12 cellular contexts compared by ENCODE assay signal in genomic region chr9:105500108-105500766, GRCh38. TPM values are rescaled to one million over a fixed set of nuclear protein-coding genes. Genes with fewer than 3 reads are reported as not detected.
A peak's percentile ranks its signal among the peaks of the same experiment; 100 is the strongest.
DNase-seq lines count a peak whose midpoint lies in the region; ATAC-seq and TF ChIP-seq lines count a peak whose summit lies in the region.
"Had no signal": no experiment of that assay in that cellular context is flagged by ENCODE, and none has a peak within 500 bp of the region (broad histone marks: within the 10 kb centered on the region; RNA-seq: fewer than 3 reads in every experiment).

No MANE protein-coding gene starts in this region.

- H3K4me2 ChIP-seq in hepatocyte: no peak overlapping the region

- no peaks in the 10 kb centered on the region for H3K36me3 ChIP-seq in mucosa of descending colon (ENCODE audit: low read depth)
- no peaks in the 10 kb centered on the region for H3K36me3 ChIP-seq in hepatocyte (replicated peaks; ENCODE audit: insufficient read depth, low read depth)

- H3K9me3 ChIP-seq in mucosa of descending colon (no peaks in the 10 kb centered on the region), hepatocyte (ENCODE audit: low read depth) (no peaks in the 10 kb centered on the region)

- no peaks in the 10 kb centered on the region for H3K4me1 ChIP-seq in mucosa of descending colon (ENCODE audit: low read depth)
- no peaks in the 10 kb centered on the region for H3K4me1 ChIP-seq in hepatocyte (ENCODE audit: insufficient read depth)

- H3K79me2 ChIP-seq in hepatocyte: no peaks in the 10 kb centered on the region

- H4K20me1 ChIP-seq in hepatocyte (ENCODE audit: insufficient read depth, poor library complexity, severe bottlenecking): no peaks in the 10 kb centered on the region

- H3K9me2 ChIP-seq in hepatocyte (replicated peaks; ENCODE audit: insufficient read depth): no peaks in the 10 kb centered on the region

- intact Hi-C loops in mucosa of descending colon (cut with DNase I, micrococcal nuclease): no loop called here

- ATAC-seq in GM18498 (IDR thresholded peaks at IDR 0.05; ENCODE audit: unreplicated experiment): peak; percentile 80
- peak; percentile 89 for ATAC-seq in GM21528 (IDR thresholded peaks at IDR 0.05; ENCODE audit: low FRiP score, unreplicated experiment)
- peak; percentile 87 for ATAC-seq in HG03432 (IDR thresholded peaks at IDR 0.05; ENCODE audit: unreplicated experiment)
- ATAC-seq in mucosa of descending colon: no peak

- no peak overlapping the region for H3K27ac ChIP-seq in hepatocyte
- H3K27ac ChIP-seq: VCaP had no signal

- 69% methylated on average over 2 of the region's 2 CpGs for WGBS in hepatocyte (ENCODE audit: low lambda C conversion rate, missing lambda C conversion rate)

- no peaks in the 10 kb centered on the region for H3K27me3 ChIP-seq in hepatocyte

- H3K4me3 ChIP-seq in epithelial cell of esophagus (ENCODE audit: low read length): no peak overlapping the region
- H3K4me3 ChIP-seq in mucosa of descending colon: no peak overlapping the region
- H3K4me3 ChIP-seq in hepatocyte: no peak overlapping the region

- DNase-seq in epithelial cell of esophagus (ENCODE audit: low read depth) (peak; percentile 2), mucosa of descending colon (no peak), iPS-NIHi7 (ENCODE audit: extremely low spot score) (no peak), LoVo (ENCODE audit: low spot score) (no peak), hepatocyte (ENCODE audit: low spot score) (no peak)
- DNase-seq: midbrain; NCI-H1048; stimulated activated CD4-positive, alpha-beta T cell treated with anti-CD3 and anti-CD28 coated beads, Interleukin-4, amount 100 ng/mL, for 4 hours had no signal

- no peak overlapping the region for H2AFZ ChIP-seq in hepatocyte

- TF ChIP-seq CTCF in epithelial cell of esophagus (IDR thresholded peaks at IDR 0.05; ENCODE audit: insufficient read depth, low read depth, low read length, missing control alignments) (no peak), mucosa of descending colon (IDR thresholded peaks at IDR 0.05) (no peak), hepatocyte (IDR thresholded peaks at IDR 0.05; ENCODE audit: poor library complexity) (no peak)

RNA-seq across cellular contexts. Expression of gene FSD1L, which starts 52.4 kb away (rescaled TPM):
- total RNA-seq in mucosa of descending colon (1 to 10 TPM; 7.8 to 9.9 (median 9.9) TPM), hepatocyte (7.3 and 9.3 TPM in 2 replicates)
- polyA plus RNA-seq in hepatocyte: 1.1 and 2.5 TPM in 2 replicates

RNA-seq across cellular contexts. Expression of gene FKTN, which starts 57.7 kb away (rescaled TPM):
- total RNA-seq in mucosa of descending colon (10 to 100 TPM; 11.2 to 16.2 (median 15.1) TPM), hepatocyte (27.1 and 37.2 TPM in 2 replicates)
- polyA plus RNA-seq in hepatocyte: 1.8 and 4.8 TPM in 2 replicates
